22 cellular contexts compared by ENCODE assay signal in genomic region chr3:107772016-107772415, GRCh38.
"Had no signal": no experiment of that assay in that cellular context is flagged by ENCODE, and none has a peak within 500 bp of the region (broad histone marks: within the 10 kb centered on the region; RNA-seq: fewer than 3 reads in every experiment).

No MANE protein-coding gene starts in this region.

- DNase-seq: activated CD4-positive, alpha-beta memory T cell treated with anti-CD3 and anti-CD28 coated beads for 36 hours; activated CD4-positive, alpha-beta T cell treated with anti-CD3 and anti-CD28 coated beads for 36 hours; activated gamma-delta T cell treated with Interleukin-2 at 50 U/mL for 16 hours; activated T-cell treated with anti-CD3 and anti-CD28 coated beads for 4 hours; adrenal gland; effector CD8-positive, alpha-beta T cell; foreskin keratinocyte; mucosa of descending colon; naive B cell; right cardiac atrium; stimulated activated CD4-positive, alpha-beta T cell treated with anti-CD3 and anti-CD28 coated beads, Interleukin-2, amount 100 ng/mL, for 48 hours; stimulated activated naive CD8-positive, alpha-beta T cell treated with anti-CD3 and anti-CD28 coated beads, Interleukin-15, amount 100 ng/mL, for 72 hours; trophoblast cell had no signal

- H3K4me1 ChIP-seq: foreskin keratinocyte, prostate gland, vagina had no signal

- H3K9me3 ChIP-seq: adrenal gland, esophagus muscularis mucosa, mucosa of descending colon, prostate gland, vagina had no signal

- H3K4me3 ChIP-seq: adrenal gland, esophagus muscularis mucosa, mucosa of descending colon, prostate gland, skin epidermis, vagina had no signal

- H3K27me3 ChIP-seq: adrenal gland, esophagus muscularis mucosa, foreskin keratinocyte, vagina had no signal

- H3K36me3 ChIP-seq: prostate gland had no signal

- H3K27ac ChIP-seq: adrenal gland, esophagus muscularis mucosa, foreskin keratinocyte, prostate gland, skin epidermis, vagina had no signal

- FAIRE-seq: astrocyte, keratinocyte, TTC549 had no signal

- ATAC-seq: activated CD4-positive, alpha-beta T cell treated with anti-CD3 and anti-CD28 coated beads for 36 hours; activated naive CD4-positive, alpha-beta T cell treated with anti-CD3 and anti-CD28 coated beads, Interleukin-2, amount 50 U/mL, for 72 hours; foreskin keratinocyte; mucosa of descending colon; right cardiac atrium; stimulated activated naive CD8-positive, alpha-beta T cell treated with anti-CD3 and anti-CD28 coated beads, Interleukin-15, amount 100 ng/mL, for 72 hours; WTC11 had no signal
